19 cellular contexts compared by ENCODE assay signal in genomic region chr1:41138549-41138948, GRCh38.
DNase-seq lines count a peak whose midpoint lies in the region; ATAC-seq and TF ChIP-seq lines count a peak whose summit lies in the region.
"Had no signal": no experiment of that assay in that cellular context is flagged by ENCODE, and none has a peak within 500 bp of the region (broad histone marks: within the 10 kb centered on the region; RNA-seq: fewer than 3 reads in every experiment).

No MANE protein-coding gene starts in this region.

- no peak overlapping the region for H3K4me2 ChIP-seq in mammary epithelial cell (ENCODE audit: insufficient read depth, low read depth, low read length)
- H3K4me2 ChIP-seq: BLaER1 had no signal

- peaks cover 3% of the 10 kb centered on the region for H3K36me3 ChIP-seq in mammary epithelial cell (ENCODE audit: insufficient read depth, low read length)
- peaks cover 0 to 69% (median 34%) of the 10 kb centered on the region in 9 donors for H3K36me3 ChIP-seq in heart right ventricle

- no peak for ATAC-seq in T-helper 17 cell
- ATAC-seq in foreskin keratinocyte, result no peak
- no peak for ATAC-seq in heart right ventricle
- ATAC-seq in GM18909 (IDR thresholded peaks at IDR 0.05; ENCODE audit: poor library complexity, unreplicated experiment), result no peak
- ATAC-seq: CD8-positive, alpha-beta T cell; GM12878 had no signal

- H3K4me1 Mint-ChIP-seq in MCF 10A (ENCODE audit: insufficient read depth, unreplicated experiment), result no peaks in the 10 kb centered on the region
- H3K4me1 Mint-ChIP-seq in T-helper 17 cell, result no peaks in the 10 kb centered on the region
- H3K4me1 Mint-ChIP-seq: CD4-positive, CD25-positive, alpha-beta regulatory T cell had no signal

- H3K27me3 ChIP-seq in mammary epithelial cell (ENCODE audit: insufficient read depth, low read length) (no peaks in the 10 kb centered on the region), foreskin keratinocyte (no peaks in the 10 kb centered on the region), heart right ventricle (no peaks in the 10 kb centered on the region)
- H3K27me3 ChIP-seq: BLaER1 had no signal

- no peaks in the 10 kb centered on the region for H3K4me1 ChIP-seq in mammary epithelial cell (ENCODE audit: insufficient read depth, low read length)
- H3K4me1 ChIP-seq in foreskin keratinocyte, result no peaks in the 10 kb centered on the region
- no peaks in the 10 kb centered on the region for H3K4me1 ChIP-seq in heart right ventricle
- H3K4me1 ChIP-seq: BLaER1, Caco-2, HAP-1 had no signal

- DNase-seq in mammary epithelial cell (peak; percentile 58), MCF 10A (ENCODE audit: unreplicated experiment) (no peak), T-helper 17 cell (no peak), foreskin keratinocyte (peak; percentile 23 to 48), heart right ventricle (no peak)
- DNase-seq: Caco-2; CD4-positive, CD25-positive, alpha-beta regulatory T cell; CD8-positive, alpha-beta T cell; DMS153; DND-41; GDM1; GM23248 had no signal

- in situ Hi-C loops in mammary epithelial cell (cut with MboI; ENCODE audit: low sequenced_read_pairs in 2 of 2), result loop anchor here in 1 of 2 donors (25.0 kb wide), 1 partner anchor 99 kb away; the partner anchor contains the start of gene SCMH1

- H3K36me3 Mint-ChIP-seq in MCF 10A (ENCODE audit: insufficient read depth, unreplicated experiment), result peaks cover 55% of the 10 kb centered on the region
- H3K36me3 Mint-ChIP-seq in T-helper 17 cell (ENCODE audit: low read depth), result peaks cover 9% of the 10 kb centered on the region

- CTCF ChIA-PET in mammary epithelial cell (lab: Charles Lee; ENCODE audit: low non-redundant PET) (interaction anchor here (0.7 kb wide), 1 partner anchor 14 kb away, joined by 3 read pairs; no protein-coding TSS in a partner anchor), MCF 10A (lab: Yijun Ruan, JAX) (interaction anchor here (1.1 kb wide), 1 partner anchor 187 kb away, joined by 3 read pairs; no protein-coding TSS in a partner anchor)

- intact Hi-C loops in mammary epithelial cell (cut with micrococcal nuclease), result no loop called here
- intact Hi-C loops in MCF 10A (cut with micrococcal nuclease), result no loop called here
- intact Hi-C loops in heart right ventricle (cut with DNase I), result no loop called here

- H3K27ac Mint-ChIP-seq in MCF 10A (ENCODE audit: low read depth, unreplicated experiment) (no peak overlapping the region), T-helper 17 cell (no peak overlapping the region)
- H3K27ac Mint-ChIP-seq: B cell; CD4-positive, CD25-positive, alpha-beta regulatory T cell; CD8-positive, alpha-beta T cell had no signal

- TF ChIP-seq CTCF in mammary epithelial cell (conservative IDR thresholded peaks at IDR 0.05 in 1 of 2, IDR thresholded peaks at IDR 0.05 in 1 of 2; ENCODE audit: extremely low read depth in 1 of 2, insufficient read depth in 1 of 2, low read depth in 1 of 2, low read length in 2 of 2) (no peak), MCF 10A (IDR thresholded peaks at IDR 0.05; ENCODE audit: unreplicated experiment) (no peak), foreskin keratinocyte (conservative IDR thresholded peaks at IDR 0.05) (no peak), heart right ventricle (IDR thresholded peaks at IDR 0.05) (no peak)

- H3K27ac ChIP-seq in mammary epithelial cell (ENCODE audit: insufficient read depth, low read depth, low read length) (no peak overlapping the region), foreskin keratinocyte (no peak overlapping the region), heart right ventricle (no peak overlapping the region)
- H3K27ac ChIP-seq: 22Rv1, BLaER1, C4-2B, GM23248 had no signal

- 93% methylated on average over 1 of the region's 1 CpG for WGBS in mammary epithelial cell (ENCODE audit: low coverage, missing lambda C conversion rate)
- WGBS in heart right ventricle, 2 donors, result 99 to 100% methylated on average over 1 of the region's 1 CpG

- H3K9me3 Mint-ChIP-seq in MCF 10A (ENCODE audit: unreplicated experiment), result peaks cover 6% of the 10 kb centered on the region
- H3K9me3 Mint-ChIP-seq: CD8-positive, alpha-beta T cell had no signal

- H3K9me3 ChIP-seq in mammary epithelial cell (replicated peaks; ENCODE audit: insufficient read depth, low read length) (peaks cover 9% of the 10 kb centered on the region), T-helper 17 cell (ENCODE audit: control insufficient read depth, low read length, poor library complexity, severe bottlenecking) (no peaks in the 10 kb centered on the region), heart right ventricle (peaks cover 0 to 22% (median 17%) of the 10 kb centered on the region in 11 donors)
- H3K9me3 ChIP-seq: Caco-2 had no signal

- no peaks in the 10 kb centered on the region for H3K79me2 ChIP-seq in mammary epithelial cell (ENCODE audit: insufficient read depth, low read length)

- H3K4me3 Mint-ChIP-seq in MCF 10A (ENCODE audit: unreplicated experiment), result no peak overlapping the region
- peak overlapping the region; percentile 58 for H3K4me3 Mint-ChIP-seq in T-helper 17 cell
- H3K4me3 Mint-ChIP-seq: B cell; CD4-positive, CD25-positive, alpha-beta regulatory T cell; CD8-positive, alpha-beta T cell had no signal

- H3K9ac ChIP-seq in mammary epithelial cell (ENCODE audit: insufficient read depth, low read length), result no peak overlapping the region
- H3K9ac ChIP-seq: BLaER1, GM23248 had no signal

- H2AFZ ChIP-seq in mammary epithelial cell (ENCODE audit: low read depth, low read length), result no peak overlapping the region
- H2AFZ ChIP-seq: GM23248 had no signal

- H4K20me1 ChIP-seq in mammary epithelial cell (ENCODE audit: insufficient read depth, low read length), result no peaks in the 10 kb centered on the region
- H4K20me1 ChIP-seq: BLaER1 had no signal

- POLR2A ChIA-PET in MCF 10A (lab: Yijun Ruan, JAX), result interaction anchor here (1.3 to 2.6 kb wide), 3 partner anchors 9 to 29 kb away, joined by 3 to 10 read pairs (median 3); no protein-coding TSS in a partner anchor

- H3K4me3 ChIP-seq in mammary epithelial cell (replicated peaks in 1 of 3; ENCODE audit: insufficient read depth in 1 of 3, low read depth in 2 of 3, low read length in 3 of 3) (no peak overlapping the region), heart right ventricle (no peak overlapping the region)
- H3K4me3 ChIP-seq: BLaER1, GM12878, GM23248, HAP-1 had no signal

- no TSS peak for BruUV-seq in mammary epithelial cell (replicated peaks; lab: Mats Ljungman, UMichigan)
- BruUV-seq in MCF 10A (replicated peaks; lab: Mats Ljungman, UMichigan), result no TSS peak

- dilution Hi-C loops in mammary epithelial cell (cut with HindIII; ENCODE audit: low sequenced_read_pairs), result no loop called here

- H3K27me3 Mint-ChIP-seq in MCF 10A (ENCODE audit: insufficient read depth, unreplicated experiment) (no peaks in the 10 kb centered on the region), T-helper 17 cell (no peaks in the 10 kb centered on the region)
- H3K27me3 Mint-ChIP-seq: B cell; CD4-positive, CD25-positive, alpha-beta regulatory T cell had no signal

Comparison
In these comparisons a context has a peak if more than half of its experiments do, and no peak if none do; other contexts are left out.
1. DNase-seq: peak in mammary epithelial cell (single experiment) and foreskin keratinocyte (2 of 2); none in MCF 10A (single experiment), T-helper 17 cell (0 of 3) and heart right ventricle (0 of 2).